ENCODE assay signal across 13 cellular contexts in the genomic region with DNA sequence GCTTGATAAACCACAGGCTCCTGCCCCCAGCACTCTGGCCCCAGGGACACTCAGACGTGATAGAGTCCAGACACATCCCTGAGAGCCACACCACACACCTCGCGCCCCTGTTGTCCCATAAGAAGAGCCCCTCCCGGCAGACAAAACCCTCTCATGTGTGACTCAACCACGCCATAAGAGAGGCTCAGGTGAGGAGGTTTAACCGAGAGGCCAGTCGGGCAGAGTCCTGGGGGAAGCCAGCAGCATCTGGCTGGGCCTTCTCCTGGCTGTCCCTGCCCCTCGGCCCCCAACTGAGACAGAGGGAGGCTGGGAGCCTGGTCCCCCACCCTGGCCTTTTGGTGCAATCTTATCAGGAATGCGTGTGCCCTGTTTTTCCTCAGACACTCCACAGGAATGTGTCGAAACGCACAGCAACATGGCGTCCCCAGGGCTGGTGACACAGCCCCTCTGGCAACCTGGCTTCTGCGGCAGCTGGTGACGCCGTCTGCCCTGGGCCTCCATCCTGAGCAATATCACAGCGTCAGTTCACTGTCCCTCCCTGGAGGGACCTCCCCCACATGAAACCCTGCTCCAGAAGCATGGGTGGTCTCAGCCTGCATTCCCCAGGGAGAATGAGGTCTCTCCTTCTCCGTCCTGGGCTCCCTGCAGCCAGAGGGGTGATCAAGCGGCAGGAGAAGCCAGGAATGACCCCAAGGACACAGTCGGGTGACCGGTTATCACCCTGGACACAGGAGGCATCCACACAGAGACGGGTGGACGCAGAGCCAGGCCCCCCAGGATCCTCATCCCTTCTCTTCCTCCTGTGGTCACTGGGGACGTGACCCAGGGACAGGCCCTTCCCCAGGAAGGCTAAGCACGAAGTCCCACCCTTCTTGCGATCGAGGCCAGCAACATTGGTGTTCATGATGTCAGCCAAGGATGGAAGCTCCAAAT.
DNase-seq lines count a peak whose midpoint lies in the region; ATAC-seq and TF ChIP-seq lines count a peak whose summit lies in the region.
"Had no signal": no experiment of that assay in that cellular context is flagged by ENCODE, and none has a peak within 500 bp of the region (broad histone marks: within the 10 kb centered on the region; RNA-seq: fewer than 3 reads in every experiment).

No MANE protein-coding gene starts in this region.

- H3K4me1 Mint-ChIP-seq in glutamatergic neuron (ENCODE audit: low read depth, unreplicated experiment) = peaks cover 41% of the 10 kb centered on the region
- H3K4me1 Mint-ChIP-seq in progenitor cell of endocrine pancreas (ENCODE audit: low read depth) = peaks cover 61% of the 10 kb centered on the region
- H3K4me1 Mint-ChIP-seq in stimulated activated effector memory CD8-positive, alpha-beta T cell treated with anti-CD3 and anti-CD28 coated beads, Interleukin-12 subunit alpha, Interleukin-12 subunit beta, amount 100 ng/mL, for 72 hours = no peaks in the 10 kb centered on the region
- H3K4me1 Mint-ChIP-seq: CD8-positive, alpha-beta memory T cell had no signal

- H3K4me3 ChIP-seq in HUES6 (ENCODE audit: low read depth, low read length) (no peak overlapping the region), mesenchymal stem cell (ENCODE audit: insufficient read depth in 1 of 2, low read depth in 1 of 2, low read length in 2 of 2) (no peak overlapping the region)
- H3K4me3 ChIP-seq: GM23248, PC-9 had no signal

- no peak overlapping the region for H2BK15ac ChIP-seq in mesenchymal stem cell (ENCODE audit: low read depth, poor library complexity, severe bottlenecking)

- DNase-seq in glutamatergic neuron (no peak), mesenchymal stem cell (no peak), progenitor cell of endocrine pancreas (ENCODE audit: low spot score, unreplicated experiment) (no peak), AG08395 (ENCODE audit: low spot score) (no peak), NCI-H2107 treated with DMSO at 0.1 percent for 48 hours (lab: John Stamatoyannopoulos, UW; ENCODE audit: unreplicated experiment) (no peak)
- no peak for DNase-seq in stimulated activated effector memory CD8-positive, alpha-beta T cell treated with anti-CD3 and anti-CD28 coated beads, Interleukin-12 subunit alpha, Interleukin-12 subunit beta, amount 100 ng/mL, for 72 hours (ENCODE audit: low spot score in 2 of 2)
- DNase-seq: CD8-positive, alpha-beta memory T cell; GM23248; KBM-7; NCI-H1436 treated with DMSO at 0.1 percent for 48 hours; PC-9 had no signal

- H4K91ac ChIP-seq in mesenchymal stem cell (ENCODE audit: low read length) = peak overlapping the region; percentile 85

- no peaks in the 10 kb centered on the region for H3K79me1 ChIP-seq in mesenchymal stem cell (replicated peaks; ENCODE audit: low read length, poor library complexity, severe bottlenecking)

- no peak overlapping the region for H3K4me3 Mint-ChIP-seq in glutamatergic neuron (ENCODE audit: unreplicated experiment)
- no peak overlapping the region for H3K4me3 Mint-ChIP-seq in progenitor cell of endocrine pancreas (ENCODE audit: low read depth)
- H3K4me3 Mint-ChIP-seq in stimulated activated effector memory CD8-positive, alpha-beta T cell treated with anti-CD3 and anti-CD28 coated beads, Interleukin-12 subunit alpha, Interleukin-12 subunit beta, amount 100 ng/mL, for 72 hours = no peak overlapping the region
- H3K4me3 Mint-ChIP-seq: CD8-positive, alpha-beta memory T cell had no signal

- H3K4me1 ChIP-seq in HUES6 (ENCODE audit: control insufficient read depth, insufficient read depth, low read length) (peaks cover 6% of the 10 kb centered on the region; the same call in 1 of the 2 replicates), mesenchymal stem cell (ENCODE audit: control insufficient read depth, insufficient read depth, low read depth, low read length) (no peaks in the 10 kb centered on the region)

- H2BK12ac ChIP-seq in mesenchymal stem cell (ENCODE audit: low read length in 2 of 2) = peak overlapping the region; percentile 15 to 99

- H3K9ac ChIP-seq in HUES6 (ENCODE audit: low read length) = peak overlapping the region; percentile 38
- H3K9ac ChIP-seq in mesenchymal stem cell (ENCODE audit: low read length) = no peak overlapping the region
- H3K9ac ChIP-seq: GM23248 had no signal

- WGBS in mesenchymal stem cell = 56% methylated on average over 26 of the region's 26 CpGs

- H3K23ac ChIP-seq in mesenchymal stem cell (ENCODE audit: low read length in 2 of 2) = peak overlapping the region in 1 of 2 experiments; percentile 49

- peak overlapping the region; percentile 41; the same call in 1 of the 2 replicates for H3K27ac ChIP-seq in HUES6 (ENCODE audit: low read depth, low read length)
- H3K27ac ChIP-seq in mesenchymal stem cell (ENCODE audit: low read length, poor library complexity, severe bottlenecking) = no peak overlapping the region
- H3K27ac ChIP-seq: GM23248, HL-60, PC-9 had no signal

- H3K27me3 ChIP-seq in HUES6 (ENCODE audit: control insufficient read depth, insufficient read depth, low read length) = no peaks in the 10 kb centered on the region
- H3K27me3 ChIP-seq in mesenchymal stem cell (ENCODE audit: control insufficient read depth in 1 of 2, insufficient read depth in 1 of 2, low read length in 2 of 2) = peaks cover 0 to 8% of the 10 kb centered on the region in 2 experiments

- H3K4ac ChIP-seq in mesenchymal stem cell (ENCODE audit: low read depth in 1 of 2, low read length in 2 of 2) = peak overlapping the region; percentile 72 to 76

- no peak for ATAC-seq in stimulated activated effector memory CD8-positive, alpha-beta T cell treated with anti-CD3 and anti-CD28 coated beads, Interleukin-12 subunit alpha, Interleukin-12 subunit beta, amount 100 ng/mL, for 72 hours

- H3K36me3 ChIP-seq in HUES6 (ENCODE audit: control insufficient read depth, insufficient read depth, low read length) (no peaks in the 10 kb centered on the region), mesenchymal stem cell (ENCODE audit: control insufficient read depth in 1 of 2, insufficient read depth in 2 of 2, low read depth in 1 of 2, low read length in 2 of 2) (no peaks in the 10 kb centered on the region)

- no peak overlapping the region for H2BK120ac ChIP-seq in mesenchymal stem cell (ENCODE audit: low read depth, low read length)

- H3K9me3 ChIP-seq in HUES6 (ENCODE audit: control insufficient read depth, insufficient read depth, low read depth, low read length) = peaks cover 16% of the 10 kb centered on the region
- no peaks in the 10 kb centered on the region for H3K9me3 ChIP-seq in mesenchymal stem cell (ENCODE audit: control insufficient read depth, low read length)

- no peak overlapping the region for H2AFZ ChIP-seq in mesenchymal stem cell (ENCODE audit: low read depth, low read length)
- H2AFZ ChIP-seq: GM23248, PC-9 had no signal

- no peak overlapping the region for H3K4me2 ChIP-seq in mesenchymal stem cell (ENCODE audit: low read length, poor library complexity, severe bottlenecking)
- H3K4me2 ChIP-seq: PC-9 had no signal

- no peak overlapping the region for H2AK5ac ChIP-seq in mesenchymal stem cell (ENCODE audit: low read length, severe bottlenecking)

- peak overlapping the region; percentile 64 to 87 for H3K18ac ChIP-seq in mesenchymal stem cell (ENCODE audit: low read depth in 1 of 2, low read length in 2 of 2)

- H4K8ac ChIP-seq in mesenchymal stem cell (ENCODE audit: low read length) = peak overlapping the region; percentile 12

- H3K36me3 Mint-ChIP-seq in glutamatergic neuron (ENCODE audit: unreplicated experiment) (peaks cover 5% of the 10 kb centered on the region), progenitor cell of endocrine pancreas (ENCODE audit: insufficient read depth) (peaks cover 1% of the 10 kb centered on the region)
- no peaks in the 10 kb centered on the region for H3K36me3 Mint-ChIP-seq in stimulated activated effector memory CD8-positive, alpha-beta T cell treated with anti-CD3 and anti-CD28 coated beads, Interleukin-12 subunit alpha, Interleukin-12 subunit beta, amount 100 ng/mL, for 72 hours
- H3K36me3 Mint-ChIP-seq: CD8-positive, alpha-beta memory T cell had no signal

- TF ChIP-seq CTCF in glutamatergic neuron (IDR thresholded peaks at IDR 0.05; ENCODE audit: partially characterized antibody, unreplicated experiment) (no peak), progenitor cell of endocrine pancreas (IDR thresholded peaks at IDR 0.05; ENCODE audit: unreplicated experiment) (no peak)

- H3K27ac Mint-ChIP-seq in glutamatergic neuron (ENCODE audit: unreplicated experiment) = peak overlapping the region; percentile 43
- peak overlapping the region; percentile 73 for H3K27ac Mint-ChIP-seq in progenitor cell of endocrine pancreas
- no peak overlapping the region for H3K27ac Mint-ChIP-seq in stimulated activated effector memory CD8-positive, alpha-beta T cell treated with anti-CD3 and anti-CD28 coated beads, Interleukin-12 subunit alpha, Interleukin-12 subunit beta, amount 100 ng/mL, for 72 hours
- H3K27ac Mint-ChIP-seq: CD8-positive, alpha-beta memory T cell had no signal

- H3K9me3 Mint-ChIP-seq in glutamatergic neuron (ENCODE audit: unreplicated experiment) = peaks cover 17% of the 10 kb centered on the region
- H3K9me3 Mint-ChIP-seq in progenitor cell of endocrine pancreas (ENCODE audit: low read depth) = peaks cover 12% of the 10 kb centered on the region
- peaks cover 7% of the 10 kb centered on the region for H3K9me3 Mint-ChIP-seq in stimulated activated effector memory CD8-positive, alpha-beta T cell treated with anti-CD3 and anti-CD28 coated beads, Interleukin-12 subunit alpha, Interleukin-12 subunit beta, amount 100 ng/mL, for 72 hours

- H2BK5ac ChIP-seq in mesenchymal stem cell (ENCODE audit: low read depth, low read length, poor library complexity, severe bottlenecking) = no peak overlapping the region

- H3K14ac ChIP-seq in mesenchymal stem cell (ENCODE audit: low read length in 2 of 2) = peak overlapping the region in 1 of 2 experiments; percentile 74

- peaks cover 14% of the 10 kb centered on the region for H3K27me3 Mint-ChIP-seq in glutamatergic neuron (ENCODE audit: unreplicated experiment)
- no peaks in the 10 kb centered on the region for H3K27me3 Mint-ChIP-seq in progenitor cell of endocrine pancreas
